19 cellular contexts compared by ENCODE assay signal in the genomic region with DNA sequence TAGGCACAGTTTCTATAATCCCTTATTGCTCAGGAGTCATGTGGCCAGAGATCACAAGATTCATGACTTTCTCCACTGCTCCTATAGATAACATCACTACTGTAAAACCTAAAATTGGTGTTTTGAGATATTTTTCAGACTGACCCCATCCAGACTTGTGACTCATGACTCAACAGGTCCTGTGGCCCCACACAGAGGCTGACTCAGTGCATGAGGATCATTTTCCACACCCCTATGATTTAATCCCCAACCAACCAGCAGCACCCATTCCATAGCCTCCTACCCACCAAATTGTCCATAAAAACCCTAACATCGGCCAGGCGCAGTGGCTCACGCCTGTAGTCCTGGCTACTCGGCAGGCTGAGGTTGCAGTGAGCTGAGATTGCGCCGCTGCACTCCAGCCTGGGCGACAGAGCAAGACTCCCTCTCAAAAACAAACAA. TPM values are rescaled to one million over a fixed set of nuclear protein-coding genes. Genes with fewer than 3 reads are reported as not detected.
DNase-seq lines count a peak whose midpoint lies in the region; ATAC-seq and TF ChIP-seq lines count a peak whose summit lies in the region.
"Had no signal": no experiment of that assay in that cellular context is flagged by ENCODE, and none has a peak within 500 bp of the region (broad histone marks: within the 10 kb centered on the region; RNA-seq: fewer than 3 reads in every experiment).

No MANE protein-coding gene starts in this region.

- CTCF ChIA-PET in activated naive CD4-positive, alpha-beta T cell treated with anti-CD3 and anti-CD28 coated beads for 36 hours (lab: Charles Lee) = interaction anchor here (1.8 kb wide), 1 partner anchor 13 kb away, joined by 5 read pairs; no protein-coding TSS in a partner anchor
- CTCF ChIA-PET in Panc1 (lab: Charles Lee) = no interaction called here

- H3K4me1 ChIP-seq in Panc1 (ENCODE audit: control insufficient read depth, insufficient read depth, low read length) = no peaks in the 10 kb centered on the region
- H3K4me1 ChIP-seq: esophagus muscularis mucosa, Peyer's patch, transverse colon had no signal

- H3K4me3 Mint-ChIP-seq in activated naive CD4-positive, alpha-beta T cell treated with anti-CD3 and anti-CD28 coated beads for 36 hours = no peak overlapping the region
- H3K4me3 Mint-ChIP-seq: activated CD8-positive, alpha-beta T cell treated with anti-CD3 and anti-CD28 coated beads, Interleukin-2, amount 10 ng/mL, durations not matched to agents 7 days and 5 days; H9 had no signal

- BruUV-seq in Panc1 (replicated peaks; lab: Mats Ljungman, UMichigan) = no TSS peak

- in situ Hi-C loops in Panc1 (cut with HindIII; ENCODE audit: low pct_unique_long_range_greater_than_20kb, low sequenced_read_pairs) = no loop called here

- no peaks in the 10 kb centered on the region for H3K36me3 Mint-ChIP-seq in activated naive CD4-positive, alpha-beta T cell treated with anti-CD3 and anti-CD28 coated beads, Interleukin-2, amount 50 U/mL, for 72 hours
- H3K36me3 Mint-ChIP-seq in activated naive CD4-positive, alpha-beta T cell treated with anti-CD3 and anti-CD28 coated beads for 36 hours (ENCODE audit: low read depth) = no peaks in the 10 kb centered on the region

- no peaks in the 10 kb centered on the region for H3K9me3 ChIP-seq in Panc1 (ENCODE audit: control insufficient read depth, insufficient read depth, low read depth, low read length)
- H3K9me3 ChIP-seq: esophagus muscularis mucosa, mucosa of descending colon, ovary, Peyer's patch, transverse colon had no signal

- H3K4me3 ChIP-seq in Panc1 (ENCODE audit: low read depth in 2 of 2, low read length in 2 of 2) (no peak overlapping the region), epithelial cell of esophagus (ENCODE audit: low read length) (no peak overlapping the region)
- H3K4me3 ChIP-seq: esophagus muscularis mucosa, mucosa of descending colon, ovary, Peyer's patch, transverse colon had no signal

- H3K4me1 Mint-ChIP-seq in activated naive CD4-positive, alpha-beta T cell treated with anti-CD3 and anti-CD28 coated beads for 36 hours (ENCODE audit: low read depth) = no peaks in the 10 kb centered on the region

- DNase-seq in activated naive CD4-positive, alpha-beta T cell treated with anti-CD3 and anti-CD28 coated beads, Interleukin-2, amount 50 U/mL, for 72 hours (ENCODE audit: low spot score in 2 of 2) = no peak
- no peak for DNase-seq in activated naive CD4-positive, alpha-beta T cell treated with anti-CD3 and anti-CD28 coated beads for 36 hours
- peak; percentile 76 for DNase-seq in Panc1 (ENCODE audit: low read depth, low spot score)
- DNase-seq in epithelial cell of esophagus (ENCODE audit: low read depth) = peak; percentile 32
- peak; percentile 45 for DNase-seq in stromal cell of bone marrow (ENCODE audit: low read depth)
- no peak for DNase-seq in GF-D8 (lab: John Stamatoyannopoulos, UW)
- DNase-seq: activated CD8-positive, alpha-beta T cell treated with anti-CD3 and anti-CD28 coated beads, Interleukin-2, amount 10 ng/mL, durations not matched to agents 7 days and 5 days; activated naive CD4-positive, alpha-beta T cell; DMS79; H9; mucosa of descending colon; NCI-H510A treated with DMSO at 0.1 percent for 48 hours; ovary; Peyer's patch; T-helper 9 cell; transverse colon had no signal

- no peak overlapping the region for H3K27ac Mint-ChIP-seq in activated naive CD4-positive, alpha-beta T cell treated with anti-CD3 and anti-CD28 coated beads, Interleukin-2, amount 50 U/mL, for 72 hours
- H3K27ac Mint-ChIP-seq in activated naive CD4-positive, alpha-beta T cell treated with anti-CD3 and anti-CD28 coated beads for 36 hours = no peak overlapping the region
- H3K27ac Mint-ChIP-seq: activated CD8-positive, alpha-beta T cell treated with anti-CD3 and anti-CD28 coated beads, Interleukin-2, amount 10 ng/mL, durations not matched to agents 7 days and 5 days; H9 had no signal

- intact Hi-C loops in activated naive CD4-positive, alpha-beta T cell treated with anti-CD3 and anti-CD28 coated beads for 36 hours (cut with micrococcal nuclease) = no loop called here
- intact Hi-C loops in Panc1 (cut with micrococcal nuclease; ENCODE audit: unreplicated experiment) = no loop called here

- POLR2A ChIA-PET in Panc1 (lab: Charles Lee) = no interaction called here

- H3K27me3 Mint-ChIP-seq in activated naive CD4-positive, alpha-beta T cell treated with anti-CD3 and anti-CD28 coated beads for 36 hours (ENCODE audit: low read depth) = no peaks in the 10 kb centered on the region

- H3K9me3 Mint-ChIP-seq in activated naive CD4-positive, alpha-beta T cell treated with anti-CD3 and anti-CD28 coated beads, Interleukin-2, amount 50 U/mL, for 72 hours = no peaks in the 10 kb centered on the region
- H3K9me3 Mint-ChIP-seq in activated naive CD4-positive, alpha-beta T cell treated with anti-CD3 and anti-CD28 coated beads for 36 hours = no peaks in the 10 kb centered on the region

- H3K27me3 ChIP-seq in Panc1 (ENCODE audit: control insufficient read depth, insufficient read depth, low read length) = no peaks in the 10 kb centered on the region
- H3K27me3 ChIP-seq: esophagus muscularis mucosa, ovary, Peyer's patch, transverse colon had no signal

- H3K36me3 ChIP-seq in Panc1 (ENCODE audit: control insufficient read depth, insufficient read depth, low read length) = no peaks in the 10 kb centered on the region
- H3K36me3 ChIP-seq: esophagus muscularis mucosa, ovary, Peyer's patch, transverse colon had no signal

- H3K27ac ChIP-seq in Panc1 (ENCODE audit: low read length) = no peak overlapping the region
- H3K27ac ChIP-seq: esophagus muscularis mucosa, ovary, Peyer's patch, transverse colon had no signal

- TF ChIP-seq CTCF in Panc1 (IDR thresholded peaks at IDR 0.05) = no peak
- TF ChIP-seq CTCF in epithelial cell of esophagus (IDR thresholded peaks at IDR 0.05; ENCODE audit: insufficient read depth, low read depth, low read length, missing control alignments) = no peak

- ATAC-seq in activated naive CD4-positive, alpha-beta T cell treated with anti-CD3 and anti-CD28 coated beads, Interleukin-2, amount 50 U/mL, for 72 hours = peak; percentile 71
- ATAC-seq in Panc1 = peak; percentile 72
- no peak for ATAC-seq in HG02763 (IDR thresholded peaks at IDR 0.05; ENCODE audit: unreplicated experiment)
- no peak for ATAC-seq in HG02840 (IDR thresholded peaks at IDR 0.05; ENCODE audit: low FRiP score, unreplicated experiment)
- ATAC-seq: activated CD8-positive, alpha-beta T cell treated with anti-CD3 and anti-CD28 coated beads, Interleukin-2, amount 10 ng/mL, durations not matched to agents 7 days and 5 days; mucosa of descending colon had no signal

RNA-seq across cellular contexts. Expression of gene XIAP, which starts 13.2 kb away (rescaled TPM):
- 10 to 100 TPM; 20.2 to 36.0 TPM for total RNA-seq in activated naive CD4-positive, alpha-beta T cell treated with anti-CD3 and anti-CD28 coated beads, Interleukin-2, amount 50 U/mL, for 72 hours
- total RNA-seq in activated naive CD4-positive, alpha-beta T cell treated with anti-CD3 and anti-CD28 coated beads for 36 hours = 10 to 100 TPM; 24.0 to 24.5 TPM
- total RNA-seq in Panc1 (2021; ENCODE audit: unreplicated experiment) = 73.7 TPM
- polyA plus RNA-seq in Panc1 (2012; ENCODE audit: insufficient read length) = 28.0 TPM

Comparison
In these comparisons a context has a peak if more than half of its experiments do, and no peak if none do; other contexts are left out.
1. ATAC-seq: peak in activated naive CD4-positive, alpha-beta T cell treated with anti-CD3 and anti-CD28 coated beads, Interleukin-2, amount 50 U/mL, for 72 hours (2 of 2) and Panc1 (single experiment); none in HG02763 (single experiment) and HG02840 (single experiment).
2. DNase-seq: peak in Panc1 (single experiment), epithelial cell of esophagus (single experiment) and stromal cell of bone marrow (single experiment); none in activated naive CD4-positive, alpha-beta T cell treated with anti-CD3 and anti-CD28 coated beads, Interleukin-2, amount 50 U/mL, for 72 hours (0 of 2), activated naive CD4-positive, alpha-beta T cell treated with anti-CD3 and anti-CD28 coated beads for 36 hours (single experiment) and GF-D8 (single experiment).